1 cellular context compared by ENCODE assay signal in the genomic region with DNA sequence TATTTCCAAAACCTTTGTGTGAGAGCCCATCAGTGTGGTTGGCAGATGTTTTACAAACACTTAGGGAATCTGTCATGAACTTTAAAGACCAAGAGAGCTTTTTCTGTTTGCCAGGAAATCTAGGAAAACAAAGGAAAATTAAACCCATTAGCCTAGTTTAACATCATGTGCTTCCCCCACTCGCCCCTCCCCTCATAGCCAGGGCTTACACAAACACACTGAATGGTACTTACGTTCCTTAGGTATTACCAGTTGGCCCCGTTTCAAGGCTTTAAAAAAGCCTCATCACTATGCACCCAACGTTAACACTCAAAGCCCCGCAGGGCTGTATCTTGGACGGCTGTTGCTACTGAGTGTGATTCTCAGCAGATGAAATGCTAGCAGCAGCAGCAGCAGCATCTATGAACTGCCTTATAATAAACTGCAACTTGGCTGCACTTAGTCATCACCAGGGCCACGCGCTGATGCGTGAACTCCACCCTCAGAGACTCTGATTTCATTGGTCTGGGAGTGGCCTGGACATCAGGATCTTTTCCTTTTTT.
TF ChIP-seq lines count a peak whose summit lies in the region.

No MANE protein-coding gene starts in this region.

TF ChIP-seq in GM12878, 131 proteins besides CTCF, POLR2A, EP300 and RAD21 (continued from another document):
- TF ChIP-seq MEF2A (IDR thresholded peaks at IDR 0.05; ENCODE audit: insufficient read depth, low read depth, low read length) (0 out of 2 replicates have a peak, but pooled peaks have one; percentile 7), PAX5 (IDR thresholded peaks at IDR 0.05; ENCODE audit: borderline replicate concordance, low read depth, low read length) (0 out of 2 replicates have a peak, but pooled peaks have one; percentile 16)
- TF ChIP-seq, protein P1, sequence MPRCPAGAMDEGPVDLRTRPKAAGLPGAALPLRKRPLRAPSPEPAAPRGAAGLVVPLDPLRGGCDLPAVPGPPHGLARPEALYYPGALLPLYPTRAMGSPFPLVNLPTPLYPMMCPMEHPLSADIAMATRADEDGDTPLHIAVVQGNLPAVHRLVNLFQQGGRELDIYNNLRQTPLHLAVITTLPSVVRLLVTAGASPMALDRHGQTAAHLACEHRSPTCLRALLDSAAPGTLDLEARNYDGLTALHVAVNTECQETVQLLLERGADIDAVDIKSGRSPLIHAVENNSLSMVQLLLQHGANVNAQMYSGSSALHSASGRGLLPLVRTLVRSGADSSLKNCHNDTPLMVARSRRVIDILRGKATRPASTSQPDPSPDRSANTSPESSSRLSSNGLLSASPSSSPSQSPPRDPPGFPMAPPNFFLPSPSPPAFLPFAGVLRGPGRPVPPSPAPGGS (IDR thresholded peaks at IDR 0.05; ENCODE audit: borderline replicate concordance, insufficient read depth, low read depth, low read length, poor library complexity, severe bottlenecking), result no peak
